In genomic region chrX:135740683-135741149, GRCh38 we compare ENCODE assay signal across 9 cellular contexts. TPM values are rescaled to one million over a fixed set of nuclear protein-coding genes. Genes with fewer than 3 reads are reported as not detected.
DNase-seq lines count a peak whose midpoint lies in the region; FAIRE-seq and TF ChIP-seq lines count a peak whose summit lies in the region.
"Had no signal": no experiment of that assay in that cellular context is flagged by ENCODE, and none has a peak within 500 bp of the region (broad histone marks: within the 10 kb centered on the region; RNA-seq: fewer than 3 reads in every experiment).

No MANE protein-coding gene starts in this region.

- no peaks in the 10 kb centered on the region for H3K9me3 ChIP-seq in SK-N-MC (ENCODE audit: low read depth, low read length)
- no peaks in the 10 kb centered on the region for H3K9me3 ChIP-seq in thyroid gland

- peak; percentile 6 for FAIRE-seq in H54 (lab: Jason Lieb, UNC)

- WGBS in thyroid gland, 2 donors: 73 to 90% methylated on average over 9 to 10 of the region's 18 CpGs

- H3K27ac ChIP-seq in SK-N-MC (no peak overlapping the region), thyroid gland (no peak overlapping the region)

- H3K36me3 ChIP-seq in SK-N-MC (ENCODE audit: insufficient read depth, low read length) (no peaks in the 10 kb centered on the region), thyroid gland (no peaks in the 10 kb centered on the region)

- H3K4me3 ChIP-seq in SK-N-MC: peak overlapping the region; percentile 38
- H3K4me3 ChIP-seq in thyroid gland (replicated peaks in 1 of 3): no peak overlapping the region

- H3K9ac ChIP-seq in SK-N-MC (ENCODE audit: insufficient read length): no peak overlapping the region

- no peaks in the 10 kb centered on the region for H3K27me3 ChIP-seq in thyroid gland

- no peaks in the 10 kb centered on the region for H3K4me1 ChIP-seq in thyroid gland

- TF ChIP-seq CTCF in thyroid gland (IDR thresholded peaks at IDR 0.05): peak in 1 of 6 experiments; percentile 8

- DNase-seq in Daoy (ENCODE audit: low read depth): peak; percentile 67
- DNase-seq in H54 (ENCODE audit: insufficient read length, low spot score): peak; percentile 19
- DNase-seq in SK-N-MC (ENCODE audit: low read depth, low spot score): no peak
- DNase-seq in dermis blood vessel endothelial cell: peak; percentile 44
- DNase-seq in stimulated activated CD4-positive, alpha-beta T cell treated with anti-CD3 and anti-CD28 coated beads, Interleukin-2, amount 100 ng/mL, for 24 hours: peak; percentile 58 to 76
- DNase-seq in central memory CD4-positive, alpha-beta T cell: no peak
- no peak for DNase-seq in NCI-H2196 treated with DMSO at 0.1 percent for 48 hours (lab: John Stamatoyannopoulos, UW; ENCODE audit: unreplicated experiment)
- DNase-seq in thyroid gland: no peak

- intact Hi-C loops in thyroid gland (cut with DNase I): no loop called here

- TF ChIP-seq POLR2A in H54 (IDR thresholded peaks at IDR 0.05; ENCODE audit: low read depth, low read length) (no peak), thyroid gland (IDR thresholded peaks at IDR 0.05) (no peak)

RNA-seq across cellular contexts. Expression of gene CT45A3, which starts 27.3 kb away (rescaled TPM):
- 27.2 and 28.3 TPM in 2 replicates for total RNA-seq in Daoy (2014; rRNA removed; shearing (Covaris generic))
- total RNA-seq in dermis blood vessel endothelial cell (not detected in 2 replicates), thyroid gland (not detected)
- total RNA-seq: T-helper 1 cell treated with Interleukin-12 subunit alpha and Interleukin-12 subunit beta and Interleukin-4 antibody, amounts not matched to agents 30 ng/mL and 1 ng/mL, for 36 hours had no signal

RNA-seq across cellular contexts. Expression of gene CT45A1, which starts 27.3 kb away (rescaled TPM):
- 34.0 and 45.7 TPM in 2 replicates for total RNA-seq in Daoy (2014; rRNA removed; shearing (Covaris generic))
- not detected in 2 replicates for total RNA-seq in dermis blood vessel endothelial cell
- not detected for total RNA-seq in thyroid gland
- total RNA-seq: T-helper 1 cell treated with Interleukin-12 subunit alpha and Interleukin-12 subunit beta and Interleukin-4 antibody, amounts not matched to agents 30 ng/mL and 1 ng/mL, for 36 hours had no signal

RNA-seq across cellular contexts. Expression of gene CT45A5, which starts 44.6 kb away (rescaled TPM):
- 10.4 and 11.1 TPM in 2 replicates for total RNA-seq in Daoy (2014; rRNA removed; shearing (Covaris generic))
- not detected in 2 replicates for total RNA-seq in dermis blood vessel endothelial cell
- total RNA-seq in thyroid gland: not detected
- total RNA-seq: T-helper 1 cell treated with Interleukin-12 subunit alpha and Interleukin-12 subunit beta and Interleukin-4 antibody, amounts not matched to agents 30 ng/mL and 1 ng/mL, for 36 hours had no signal

Comparison
In these comparisons a context has a peak if more than half of its experiments do, and no peak if none do; other contexts are left out.
1. DNase-seq: peak in Daoy (single experiment), H54 (single experiment), dermis blood vessel endothelial cell (single experiment) and stimulated activated CD4-positive, alpha-beta T cell treated with anti-CD3 and anti-CD28 coated beads, Interleukin-2, amount 100 ng/mL, for 24 hours (2 of 2); none in SK-N-MC (single experiment), central memory CD4-positive, alpha-beta T cell (single experiment), NCI-H2196 treated with DMSO at 0.1 percent for 48 hours (single experiment) and thyroid gland (0 of 2).
2. RNA of gene CT45A3, which starts 27.3 kb away (total RNA-seq): 27.2 to 28.3 TPM in Daoy; not detected in dermis blood vessel endothelial cell and not detected in thyroid gland; every median in the first group is over 10 times any median in the second.
3. RNA of gene CT45A1, which starts 27.3 kb away (total RNA-seq): 34.0 to 45.7 TPM in Daoy; not detected in dermis blood vessel endothelial cell and not detected in thyroid gland; every median in the first group is over 10 times any median in the second.
4. RNA of gene CT45A5, which starts 44.6 kb away (total RNA-seq): 10.4 to 11.1 TPM in Daoy; not detected in dermis blood vessel endothelial cell and not detected in thyroid gland; every median in the first group is over 10 times any median in the second.